In genomic region chr7:132541656-132542055, GRCh38 we compare ENCODE assay signal across 20 cellular contexts. TPM values are rescaled to one million over a fixed set of nuclear protein-coding genes. Genes with fewer than 3 reads are reported as not detected.
A peak's percentile ranks its signal among the peaks of the same experiment; 100 is the strongest.
DNase-seq lines count a peak whose midpoint lies in the region; ATAC-seq, FAIRE-seq and TF ChIP-seq lines count a peak whose summit lies in the region.
"Had no signal": no experiment of that assay in that cellular context is flagged by ENCODE, and none has a peak within 500 bp of the region (broad histone marks: within the 10 kb centered on the region; RNA-seq: fewer than 3 reads in every experiment).

No MANE protein-coding gene starts in this region.

- H3K36me3 ChIP-seq in trophoblast cell (ENCODE audit: control insufficient read depth in 1 of 2, insufficient read depth in 2 of 2, low read length in 2 of 2): no peaks in the 10 kb centered on the region

- POLR2A ChIA-PET in WTC11 (lab: Charles Lee): no interaction called here

- no peaks in the 10 kb centered on the region for H3K36me3 Mint-ChIP-seq in activated naive CD4-positive, alpha-beta T cell treated with anti-CD3 and anti-CD28 coated beads for 36 hours (ENCODE audit: low read depth)
- H3K36me3 Mint-ChIP-seq in WTC11: peaks cover 5% of the 10 kb centered on the region; the same call in 1 of the 2 replicates
- H3K36me3 Mint-ChIP-seq: CD4-positive, CD25-positive, alpha-beta regulatory T cell had no signal

- no peak overlapping the region for H4K91ac ChIP-seq in trophoblast cell (ENCODE audit: low read depth, low read length)

- H3K27ac Mint-ChIP-seq in activated naive CD4-positive, alpha-beta T cell treated with anti-CD3 and anti-CD28 coated beads for 36 hours: no peak overlapping the region
- H3K27ac Mint-ChIP-seq in WTC11: no peak overlapping the region
- H3K27ac Mint-ChIP-seq: CD4-positive, CD25-positive, alpha-beta regulatory T cell had no signal

- no CpG with 5 or more reads among the region's 6 CpGs for WGBS in trophoblast cell (ENCODE audit: extremely low coverage, insufficient coverage, insufficient read length)

- no peak overlapping the region for H2BK120ac ChIP-seq in trophoblast cell (ENCODE audit: insufficient read depth, low read length, poor library complexity)

- no peak overlapping the region for H2AK5ac ChIP-seq in trophoblast cell (ENCODE audit: low read length)

- no peak overlapping the region for H3K4ac ChIP-seq in trophoblast cell (ENCODE audit: low read depth, low read length)

- no peak overlapping the region for H4K8ac ChIP-seq in trophoblast cell (ENCODE audit: low read depth, low read length)

- DNase-seq in activated naive CD4-positive, alpha-beta T cell treated with anti-CD3 and anti-CD28 coated beads for 36 hours: peak; percentile 26
- no peak for DNase-seq in activated naive CD4-positive, alpha-beta T cell treated with anti-CD3 and anti-CD28 coated beads, Interleukin-2, amount 50 U/mL, for 16 hours
- no peak for DNase-seq in WTC11 (ENCODE audit: low spot score)
- DNase-seq in iPS DF 19.7 (ENCODE audit: low read depth, low spot score): peak; percentile 76
- DNase-seq in trophoblast cell: no peak
- DNase-seq in left cardiac atrium: no peak
- no peak for DNase-seq in HTR-8/SVneo (ENCODE audit: insufficient read length, low spot score)
- DNase-seq: CD4-positive, CD25-positive, alpha-beta regulatory T cell; HCEC 1CT; Karpas-422; NCI-H1092; NCI-H146; NCI-H2029; NCI-H446; NCI-H524 treated with DMSO at 0.1 percent for 48 hours; NCI-H774; SIG-M5 had no signal

- no peak overlapping the region for H3K9ac ChIP-seq in trophoblast cell (ENCODE audit: low read length)

- no peaks in the 10 kb centered on the region for H3K79me1 ChIP-seq in trophoblast cell (ENCODE audit: low read length)

- no peak overlapping the region for H3K18ac ChIP-seq in trophoblast cell (ENCODE audit: low read length)

- H4K12ac ChIP-seq in trophoblast cell (ENCODE audit: low read depth, low read length): no peak overlapping the region

- H3K27ac ChIP-seq in trophoblast cell (ENCODE audit: low read depth, low read length): no peak overlapping the region
- H3K27ac ChIP-seq: SK-N-MC had no signal

- H3K79me2 ChIP-seq in trophoblast cell (ENCODE audit: control insufficient read depth, insufficient read depth, low read length, poor library complexity): no peaks in the 10 kb centered on the region

- H2BK5ac ChIP-seq in trophoblast cell (ENCODE audit: low read depth, low read length, poor library complexity): no peak overlapping the region

- no peak overlapping the region for H3K23ac ChIP-seq in trophoblast cell (ENCODE audit: low read length)

- peaks cover 3 to 12% of the 10 kb centered on the region in 2 experiments for H3K4me1 ChIP-seq in trophoblast cell (ENCODE audit: control insufficient read depth in 1 of 2, insufficient read depth in 2 of 2, low read length in 2 of 2)

- ATAC-seq in WTC11 (peak; percentile 88), left cardiac atrium (no peak)

- no peak overlapping the region for H2AFZ ChIP-seq in trophoblast cell (ENCODE audit: insufficient read depth, low read length, poor library complexity)

- TF ChIP-seq CTCF in WTC11 (IDR thresholded peaks at IDR 0.05): no peak

- H3K4me1 Mint-ChIP-seq in activated naive CD4-positive, alpha-beta T cell treated with anti-CD3 and anti-CD28 coated beads for 36 hours (ENCODE audit: low read depth): no peaks in the 10 kb centered on the region
- H3K4me1 Mint-ChIP-seq in WTC11: peaks cover 68% of the 10 kb centered on the region
- H3K4me1 Mint-ChIP-seq: CD4-positive, CD25-positive, alpha-beta regulatory T cell had no signal

- H3K9me3 Mint-ChIP-seq in activated naive CD4-positive, alpha-beta T cell treated with anti-CD3 and anti-CD28 coated beads for 36 hours: no peaks in the 10 kb centered on the region
- H3K9me3 Mint-ChIP-seq in WTC11: peaks cover 20% of the 10 kb centered on the region

- H3K4me3 Mint-ChIP-seq in activated naive CD4-positive, alpha-beta T cell treated with anti-CD3 and anti-CD28 coated beads for 36 hours: no peak overlapping the region
- no peak overlapping the region for H3K4me3 Mint-ChIP-seq in WTC11
- H3K4me3 Mint-ChIP-seq: CD4-positive, CD25-positive, alpha-beta regulatory T cell had no signal

- CTCF ChIA-PET in activated naive CD4-positive, alpha-beta T cell treated with anti-CD3 and anti-CD28 coated beads for 36 hours (lab: Charles Lee): no interaction called here
- CTCF ChIA-PET in WTC11 (lab: Charles Lee): interaction anchor here (0.6 to 1.6 kb wide), 3 partner anchors 15 to 39 kb away, joined by 3 to 6 read pairs (median 3); no protein-coding TSS in a partner anchor

- no peak overlapping the region for H2BK12ac ChIP-seq in trophoblast cell (ENCODE audit: low read length)

- intact Hi-C loops in activated naive CD4-positive, alpha-beta T cell treated with anti-CD3 and anti-CD28 coated beads for 36 hours (cut with micrococcal nuclease): no loop called here
- intact Hi-C loops in left cardiac atrium (cut with DNase I): no loop called here

- H3K14ac ChIP-seq in trophoblast cell (ENCODE audit: low read length): no peak overlapping the region

- no peak for FAIRE-seq in HTR-8/SVneo (lab: Jason Lieb, UNC)
- FAIRE-seq: D721Med, RCC 7860 had no signal

- peak overlapping the region; percentile 5 for H3K4me2 ChIP-seq in trophoblast cell (ENCODE audit: low read length)

- no peaks in the 10 kb centered on the region for H3K27me3 Mint-ChIP-seq in activated naive CD4-positive, alpha-beta T cell treated with anti-CD3 and anti-CD28 coated beads for 36 hours (ENCODE audit: low read depth)
- peaks cover 11% of the 10 kb centered on the region for H3K27me3 Mint-ChIP-seq in WTC11 (ENCODE audit: low read depth)
- H3K27me3 Mint-ChIP-seq: CD4-positive, CD25-positive, alpha-beta regulatory T cell had no signal

- peaks cover 2% of the 10 kb centered on the region for H3K27me3 ChIP-seq in trophoblast cell (ENCODE audit: insufficient read depth, low read length)

- no peaks in the 10 kb centered on the region for H3K9me3 ChIP-seq in trophoblast cell (ENCODE audit: insufficient read depth, low read depth, low read length)

- no peak overlapping the region for H3K4me3 ChIP-seq in trophoblast cell (ENCODE audit: low read depth, low read length)
- H3K4me3 ChIP-seq: SK-N-MC had no signal

TF ChIP-seq in WTC11, 78 proteins besides CTCF, POLR2A, EP300 and RAD21:
- TF ChIP-seq HMGXB4 (CRISPR knock-in tag; IDR thresholded peaks at IDR 0.05) (no peak), FOXK1 (CRISPR knock-in tag; IDR thresholded peaks at IDR 0.05) (no peak), USF2 (CRISPR knock-in tag; IDR thresholded peaks at IDR 0.05) (peak; percentile 62; the same call in 1 of the 2 replicates), SOX15 (CRISPR knock-in tag; IDR thresholded peaks at IDR 0.05) (no peak), USF1 (CRISPR knock-in tag; IDR thresholded peaks at IDR 0.05) (0 out of 2 replicates have a peak, but pooled peaks have one; percentile 29), MAX (CRISPR knock-in tag; IDR thresholded peaks at IDR 0.05) (peak; percentile 41; the same call in 1 of the 2 replicates), ZNF317 (CRISPR knock-in tag; IDR thresholded peaks at IDR 0.05; ENCODE audit: borderline replicate concordance, low read depth) (no peak)
TF ChIP-seq in WTC11: peak in this region for 3.

RNA-seq across cellular contexts. Expression of gene PLXNA4, which starts 34.6 kb away (rescaled TPM):
- total RNA-seq in activated naive CD4-positive, alpha-beta T cell treated with anti-CD3 and anti-CD28 coated beads for 36 hours: under 1 TPM; 0.02 to 0.05 TPM
- total RNA-seq in WTC11 (2021) (0.41 to 0.81 TPM (median 0.46 TPM) in 3 replicates), left cardiac atrium (10 to 100 TPM; 23.3 to 30.1 TPM)
- polyA plus RNA-seq in trophoblast cell (2013): 0.05 and 0.07 TPM in 2 replicates
- polyA plus RNA-seq: CD4-positive, CD25-positive, alpha-beta regulatory T cell had no signal

Comparison
In these comparisons a context has a peak if more than half of its experiments do, and no peak if none do; other contexts are left out.
1. DNase-seq: peak in activated naive CD4-positive, alpha-beta T cell treated with anti-CD3 and anti-CD28 coated beads for 36 hours (single experiment) and iPS DF 19.7 (single experiment); none in activated naive CD4-positive, alpha-beta T cell treated with anti-CD3 and anti-CD28 coated beads, Interleukin-2, amount 50 U/mL, for 16 hours (single experiment), WTC11 (single experiment), trophoblast cell (0 of 2), left cardiac atrium (single experiment) and HTR-8/SVneo (single experiment).
2. RNA of gene PLXNA4, which starts 34.6 kb away (total RNA-seq): 23.3 to 30.1 TPM in left cardiac atrium; 0.41 to 0.81 TPM in WTC11 and 0.02 to 0.05 TPM in activated naive CD4-positive, alpha-beta T cell treated with anti-CD3 and anti-CD28 coated beads for 36 hours; every median in the first group is over 10 times any median in the second.